ENCODE assay signal across 8 cellular contexts in genomic region chr1:235050911-235051360, GRCh38.
DNase-seq lines count a peak whose midpoint lies in the region; TF ChIP-seq lines count a peak whose summit lies in the region.

No MANE protein-coding gene starts in this region.

- peak overlapping the region; percentile 14 for H3K27ac ChIP-seq in OCI-LY1 (ENCODE audit: low read depth, low read length, poor library complexity, severe bottlenecking)
- H3K27ac ChIP-seq in left ventricle myocardium inferior (replicated peaks) = peak overlapping the region; percentile 67

- H3K36me3 Mint-ChIP-seq in Caco-2 (ENCODE audit: insufficient read depth, unreplicated experiment) = peaks cover 2% of the 10 kb centered on the region

- H3K27ac Mint-ChIP-seq in Caco-2 (ENCODE audit: unreplicated experiment) = no peak overlapping the region

- TF ChIP-seq CTCF in OCI-LY1 (IDR thresholded peaks at IDR 0.05; ENCODE audit: low read length) = no peak
- no peak for TF ChIP-seq CTCF in left ventricle myocardium inferior (IDR thresholded peaks at IDR 0.05; ENCODE audit: borderline replicate concordance)
- TF ChIP-seq CTCF in Caco-2 (IDR thresholded peaks at IDR 0.05; ENCODE audit: insufficient read depth in 1 of 2, low read depth in 1 of 2, low read length in 1 of 2, severe bottlenecking in 1 of 2, unreplicated experiment in 1 of 2) = no peak

- H3K4me3 ChIP-seq in OCI-LY1 (ENCODE audit: low read depth, low read length, poor library complexity, severe bottlenecking) = no peak overlapping the region
- H3K4me3 ChIP-seq in left ventricle myocardium inferior = no peak overlapping the region
- H3K4me3 ChIP-seq in Caco-2 (ENCODE audit: low read depth, low read length) = no peak overlapping the region

- no peak overlapping the region for H3K9ac ChIP-seq in OCI-LY1 (ENCODE audit: low read length)

- POLR2A ChIA-PET in Caco-2 (lab: Charles Lee) = no interaction called here

- H3K27me3 ChIP-seq in OCI-LY1 (ENCODE audit: insufficient read depth, low read length) = no peaks in the 10 kb centered on the region
- H3K27me3 ChIP-seq in left ventricle myocardium inferior (ENCODE audit: low read depth) = no peaks in the 10 kb centered on the region
- H3K27me3 ChIP-seq in Caco-2 (replicated peaks; ENCODE audit: control insufficient read depth, insufficient read depth, low read length) = no peaks in the 10 kb centered on the region

- H3K79me2 ChIP-seq in OCI-LY1 (ENCODE audit: insufficient read depth, low read length) = no peaks in the 10 kb centered on the region

- H4K20me1 ChIP-seq in OCI-LY1 (ENCODE audit: insufficient read depth, low read length) = no peaks in the 10 kb centered on the region

- H3K4me1 Mint-ChIP-seq in Caco-2 (ENCODE audit: low read depth, unreplicated experiment) = peaks cover 14% of the 10 kb centered on the region

- H3K27me3 Mint-ChIP-seq in Caco-2 (ENCODE audit: insufficient read depth, unreplicated experiment) = no peaks in the 10 kb centered on the region

- intact Hi-C loops in left ventricle myocardium inferior (cut with micrococcal nuclease) = no loop called here
- intact Hi-C loops in Caco-2 (cut with micrococcal nuclease; ENCODE audit: unreplicated experiment) = no loop called here

- CTCF ChIA-PET in Caco-2 (lab: Charles Lee) = no interaction called here

- no TSS peak for BruUV-seq in Caco-2 (replicated peaks; lab: Mats Ljungman, UMichigan)

- peak; percentile 47 for DNase-seq in stimulated activated CD4-positive, alpha-beta T cell treated with anti-CD3 and anti-CD28 coated beads, Interleukin-15, amount 100 ng/mL, for 24 hours
- DNase-seq in stimulated activated CD4-positive, alpha-beta T cell treated with anti-CD3 and anti-CD28 coated beads, Interleukin-4, amount 100 ng/mL, for 4 hours = no peak
- DNase-seq in left ventricle myocardium inferior (peak; percentile 49), COLO668 (lab: John Stamatoyannopoulos, UW; ENCODE audit: unreplicated experiment) (no peak), 8988T (no peak), Caco-2 (no peak)
- no peak for DNase-seq in stimulated activated CD4-positive, alpha-beta T cell treated with anti-CD3 and anti-CD28 coated beads, Interleukin-12 subunit alpha, Interleukin-12 subunit beta, amount 100 ng/mL, for 4 hours

- peaks cover 2% of the 10 kb centered on the region; the same call in 1 of the 2 replicates for H3F3A ChIP-seq in OCI-LY1 (ENCODE audit: insufficient read depth, low read length)

- H3K9me3 Mint-ChIP-seq in Caco-2 (ENCODE audit: unreplicated experiment) = no peaks in the 10 kb centered on the region

- no peak overlapping the region for H3K4me2 ChIP-seq in OCI-LY1 (ENCODE audit: low read length)

- H3K4me3 Mint-ChIP-seq in Caco-2 (ENCODE audit: unreplicated experiment) = no peak overlapping the region

- H3K9me3 ChIP-seq in OCI-LY1 (ENCODE audit: low read length) (no peaks in the 10 kb centered on the region), left ventricle myocardium inferior (replicated peaks) (no peaks in the 10 kb centered on the region), Caco-2 (no peaks in the 10 kb centered on the region)

- no peaks in the 10 kb centered on the region for H3K9me2 ChIP-seq in OCI-LY1 (ENCODE audit: low read depth, low read length)

- no peaks in the 10 kb centered on the region for H3K36me3 ChIP-seq in OCI-LY1 (ENCODE audit: insufficient read depth, low read length)
- no peaks in the 10 kb centered on the region for H3K36me3 ChIP-seq in left ventricle myocardium inferior
- H3K36me3 ChIP-seq in Caco-2 (ENCODE audit: control insufficient read depth, insufficient read depth, low read length) = no peaks in the 10 kb centered on the region

- H2AFZ ChIP-seq in OCI-LY1 (ENCODE audit: low read length) = no peak overlapping the region

- peaks cover 37% of the 10 kb centered on the region for H3K4me1 ChIP-seq in OCI-LY1 (ENCODE audit: insufficient read depth, low read length, severe bottlenecking)
- peaks cover 60% of the 10 kb centered on the region for H3K4me1 ChIP-seq in left ventricle myocardium inferior
- H3K4me1 ChIP-seq in Caco-2 = peaks cover 7% of the 10 kb centered on the region

Comparison
In these comparisons a context has a peak if more than half of its experiments do, and no peak if none do; other contexts are left out.
1. DNase-seq: peak in stimulated activated CD4-positive, alpha-beta T cell treated with anti-CD3 and anti-CD28 coated beads, Interleukin-15, amount 100 ng/mL, for 24 hours (single experiment) and left ventricle myocardium inferior (single experiment); none in stimulated activated CD4-positive, alpha-beta T cell treated with anti-CD3 and anti-CD28 coated beads, Interleukin-4, amount 100 ng/mL, for 4 hours (0 of 2), COLO668 (single experiment), 8988T (single experiment), Caco-2 (0 of 2) and stimulated activated CD4-positive, alpha-beta T cell treated with anti-CD3 and anti-CD28 coated beads, Interleukin-12 subunit alpha, Interleukin-12 subunit beta, amount 100 ng/mL, for 4 hours (single experiment).